ENCODE assay signal across 1 cellular context in genomic region chr18:77157312-77157711, GRCh38.
TF ChIP-seq lines count a peak whose summit lies in the region.

No MANE protein-coding gene starts in this region.

TF ChIP-seq in GM12878, 131 proteins besides CTCF, POLR2A, EP300 and RAD21:
- TF ChIP-seq CREB1 (IDR thresholded peaks at IDR 0.05; ENCODE audit: low read depth) (0 out of 2 replicates have a peak, but pooled peaks have one; percentile 43), PAX8 (IDR thresholded peaks at IDR 0.05) (no peak)
